Comparison of ENCODE assay signal across 10 cellular contexts in the genomic region with DNA sequence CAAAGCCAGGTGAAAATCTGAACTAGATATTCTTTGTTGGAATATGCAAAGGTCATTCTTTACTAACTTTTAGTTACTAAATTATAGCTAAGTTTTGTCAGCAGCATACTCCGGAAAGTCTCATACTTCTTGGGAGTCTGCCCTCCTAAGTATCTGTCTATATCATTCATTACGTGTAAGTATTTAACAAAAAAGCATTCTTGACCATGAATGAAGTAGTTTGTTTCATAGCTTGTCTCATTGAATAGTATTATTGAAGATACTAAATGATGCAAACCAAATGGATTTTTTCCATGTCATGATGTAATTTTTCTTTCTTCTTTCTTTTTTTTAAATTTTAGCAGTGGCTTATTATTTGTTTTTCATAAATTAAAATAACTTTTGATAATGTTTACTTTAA. TPM values are rescaled to one million over a fixed set of nuclear protein-coding genes. Genes with fewer than 3 reads are reported as not detected.
"Had no signal": no experiment of that assay in that cellular context is flagged by ENCODE, and none has a peak within 500 bp of the region (broad histone marks: within the 10 kb centered on the region; RNA-seq: fewer than 3 reads in every experiment).

No MANE protein-coding gene starts in this region.

- FAIRE-seq: H1, H54 had no signal

- DNase-seq: GM23248, GOT3, H7, H9, HCEC 1CT, HFFc6 had no signal

- H3K4me3 ChIP-seq: GM23248, GM23338, HAP-1 had no signal

RNA-seq across cellular contexts. Expression of gene SPX, which starts 9.8 kb away (rescaled TPM):
- total RNA-seq: H7, HFFc6 had no signal
